Comparison of ENCODE assay signal across 8 cellular contexts in genomic region chr15:82985688-82986441, GRCh38. TPM values are rescaled to one million over a fixed set of nuclear protein-coding genes. Genes with fewer than 3 reads are reported as not detected.
DNase-seq lines count a peak whose midpoint lies in the region; ATAC-seq and FAIRE-seq lines count a peak whose summit lies in the region.

Gene RAMAC, plus strand, starts transcription at chr15:82986210. Its CDS starts 2,809 bp downstream, at chr15:82989019.

- H3K27ac ChIP-seq in KOPT-K1 (ENCODE audit: low read depth, low read length, poor library complexity, severe bottlenecking): peak within 1 kb of the TSS; percentile 84

- DNase-seq in DMS79 treated with DMSO at 0.1 percent for 48 hours (lab: John Stamatoyannopoulos, UW) (peak; percentile 84), RCC 7860 (ENCODE audit: low spot score) (peak; percentile 93), activated T-helper 1 cell treated with Interleukin-2 at 50 U/mL for 16 hours (ENCODE audit: low read depth) (peak; percentile 84), fibroblast of gingiva (ENCODE audit: low read depth) (peak; percentile 94), naive B cell (peak; percentile 93)

- no peaks in the 10 kb centered on the region for H3K9me3 Mint-ChIP-seq in naive B cell
- no peaks in the 10 kb centered on the region for H3K9me3 Mint-ChIP-seq in stimulated activated memory B cell treated with anti-CD40 and anti-IgM and Interleukin-4, amounts not matched to agents 10 μg/mL and 1 μg/mL and 100 μg/mL, for 72 hours

- H3K27me3 Mint-ChIP-seq in naive B cell: no peaks in the 10 kb centered on the region
- H3K27me3 Mint-ChIP-seq in stimulated activated memory B cell treated with anti-CD40 and anti-IgM and Interleukin-4, amounts not matched to agents 10 μg/mL and 1 μg/mL and 100 μg/mL, for 72 hours: no peaks in the 10 kb centered on the region

- peak within 1 kb of the TSS; percentile 93 to 96 (median 94) for H3K27ac Mint-ChIP-seq in naive B cell
- peak within 1 kb of the TSS; percentile 98 for H3K27ac Mint-ChIP-seq in stimulated activated memory B cell treated with anti-CD40 and anti-IgM and Interleukin-4, amounts not matched to agents 10 μg/mL and 1 μg/mL and 100 μg/mL, for 72 hours

- H3K36me3 Mint-ChIP-seq in naive B cell: peaks cover 0 to 13% of the 10 kb centered on the region in 2 donors
- H3K36me3 Mint-ChIP-seq in stimulated activated memory B cell treated with anti-CD40 and anti-IgM and Interleukin-4, amounts not matched to agents 10 μg/mL and 1 μg/mL and 100 μg/mL, for 72 hours: peaks cover 14% of the 10 kb centered on the region

- ATAC-seq in GM21786 (IDR thresholded peaks at IDR 0.05; ENCODE audit: unreplicated experiment): peak; percentile 96
- peak; percentile 96 to 97 for ATAC-seq in naive B cell (ENCODE audit: low read depth in 2 of 2)
- ATAC-seq in stimulated activated memory B cell treated with anti-CD40 and anti-IgM and Interleukin-4, amounts not matched to agents 10 μg/mL and 1 μg/mL and 100 μg/mL, for 72 hours: peak; percentile 97

- FAIRE-seq in RCC 7860 (lab: Jason Lieb, UNC): peak; percentile 77

- H3K9me3 ChIP-seq in KOPT-K1 (ENCODE audit: insufficient read depth, low read length, poor library complexity, severe bottlenecking): no peaks in the 10 kb centered on the region

- peaks cover 24% of the 10 kb centered on the region for H3K36me3 ChIP-seq in KOPT-K1 (ENCODE audit: insufficient read depth, low read length)

- peaks cover 13 to 27% (median 18%) of the 10 kb centered on the region in 3 donors for H3K4me1 Mint-ChIP-seq in naive B cell
- H3K4me1 Mint-ChIP-seq in stimulated activated memory B cell treated with anti-CD40 and anti-IgM and Interleukin-4, amounts not matched to agents 10 μg/mL and 1 μg/mL and 100 μg/mL, for 72 hours: peaks cover 21% of the 10 kb centered on the region

- H3K4me3 Mint-ChIP-seq in naive B cell: peak within 1 kb of the TSS; percentile 94 to 100 (median 98)
- H3K4me3 Mint-ChIP-seq in stimulated activated memory B cell treated with anti-CD40 and anti-IgM and Interleukin-4, amounts not matched to agents 10 μg/mL and 1 μg/mL and 100 μg/mL, for 72 hours: peak within 1 kb of the TSS; percentile 95

RNA-seq across cellular contexts. Expression of gene RAMAC, which starts in this region (rescaled TPM):
- 10 to 100 TPM; 46.8 to 98.0 (median 49.7) TPM for polyA plus RNA-seq in naive B cell (ENCODE audit: low read depth in 6 of 6)

Comparison
In these comparisons a context has a peak if more than half of its experiments do, and no peak if none do; other contexts are left out.
1. Peak in every context shown above with its lines: DNase-seq, ATAC-seq and H3K27ac ChIP-seq.